ENCODE assay signal across 24 cellular contexts in genomic region chr11:11003226-11003625, GRCh38.
"Had no signal": no experiment of that assay in that cellular context is flagged by ENCODE, and none has a peak within 500 bp of the region (broad histone marks: within the 10 kb centered on the region; RNA-seq: fewer than 3 reads in every experiment).

No MANE protein-coding gene starts in this region.

- H3K27me3 ChIP-seq: colonic mucosa, esophagus muscularis mucosa, gastrocnemius medialis had no signal

- H3K9me3 ChIP-seq: colonic mucosa, esophagus muscularis mucosa, esophagus squamous epithelium, gastrocnemius medialis, gastroesophageal sphincter, heart left ventricle had no signal

- DNase-seq: colonic mucosa; cortex of kidney; dermis blood vessel endothelial cell; dorsolateral prefrontal cortex; effector CD4-positive, alpha-beta T cell; effector CD8-positive, alpha-beta T cell; effector memory CD4-positive, alpha-beta T cell; effector memory CD8-positive, alpha-beta T cell; endodermal cell; erythroblast; esophagus squamous epithelium; foreskin fibroblast; foreskin keratinocyte; foreskin melanocyte; gastrocnemius medialis; glutamatergic neuron; head of caudate nucleus; heart left ventricle; heart right ventricle had no signal

- H3K27ac ChIP-seq: colonic mucosa, coronary artery, dorsolateral prefrontal cortex, epithelial cell of prostate, esophagus muscularis mucosa, esophagus squamous epithelium, foreskin keratinocyte, gastrocnemius medialis, gastroesophageal sphincter, heart left ventricle, heart right ventricle had no signal

- ATAC-seq: effector memory CD8-positive, alpha-beta T cell; esophagus mucosa; foreskin keratinocyte; gastrocnemius medialis; gastroesophageal sphincter; heart left ventricle; heart right ventricle had no signal

- H3K4me3 ChIP-seq: colonic mucosa, coronary artery, dorsolateral prefrontal cortex, esophagus muscularis mucosa, esophagus squamous epithelium, gastrocnemius medialis, gastroesophageal sphincter, heart left ventricle, heart right ventricle had no signal

- H3K36me3 ChIP-seq: colonic mucosa, esophagus muscularis mucosa, esophagus squamous epithelium, gastrocnemius medialis, gastroesophageal sphincter, heart left ventricle, heart right ventricle had no signal

- H3K4me1 ChIP-seq: colonic mucosa, esophagus squamous epithelium, gastrocnemius medialis, heart left ventricle, heart right ventricle had no signal
